ENCODE assay signal across 24 cellular contexts in genomic region chr17:82489851-82490511, GRCh38. TPM values are rescaled to one million over a fixed set of nuclear protein-coding genes. Genes with fewer than 3 reads are reported as not detected.
A peak's percentile ranks its signal among the peaks of the same experiment; 100 is the strongest.
DNase-seq lines count a peak whose midpoint lies in the region; ATAC-seq and TF ChIP-seq lines count a peak whose summit lies in the region.
"Had no signal": no experiment of that assay in that cellular context is flagged by ENCODE, and none has a peak within 500 bp of the region (broad histone marks: within the 10 kb centered on the region; RNA-seq: fewer than 3 reads in every experiment).

No MANE protein-coding gene starts in this region.

- WGBS in right cardiac atrium: 92% methylated on average over 21 of the region's 21 CpGs

- H3K4me3 Mint-ChIP-seq in endothelial cell (ENCODE audit: unreplicated experiment) (peak overlapping the region; percentile 51), MCF 10A (ENCODE audit: unreplicated experiment) (no peak overlapping the region)
- H3K4me3 Mint-ChIP-seq: H9, natural killer cell had no signal

- H3K27ac ChIP-seq in right cardiac atrium (ENCODE audit: low read length): no peak overlapping the region

- peaks cover 21% of the 10 kb centered on the region for H3K36me3 Mint-ChIP-seq in endothelial cell (ENCODE audit: low read depth, unreplicated experiment)
- H3K36me3 Mint-ChIP-seq in MCF 10A (ENCODE audit: insufficient read depth, unreplicated experiment): peaks cover 26% of the 10 kb centered on the region
- H3K36me3 Mint-ChIP-seq: natural killer cell had no signal

- TF ChIP-seq CTCF in endothelial cell (IDR thresholded peaks at IDR 0.05; ENCODE audit: unreplicated experiment) (no peak), MCF 10A (IDR thresholded peaks at IDR 0.05; ENCODE audit: unreplicated experiment) (no peak)

- H3K27ac Mint-ChIP-seq in endothelial cell (ENCODE audit: unreplicated experiment) (peak overlapping the region; percentile 74), MCF 10A (ENCODE audit: low read depth, unreplicated experiment) (no peak overlapping the region)
- H3K27ac Mint-ChIP-seq: natural killer cell had no signal

- H3K27me3 Mint-ChIP-seq in endothelial cell (ENCODE audit: unreplicated experiment) (peaks cover 17% of the 10 kb centered on the region), MCF 10A (ENCODE audit: insufficient read depth, unreplicated experiment) (no peaks in the 10 kb centered on the region)

- DNase-seq in right cardiac atrium (peak in 2 of 3 donors; percentile 27 to 38), cardiac septum (ENCODE audit: low spot score) (no peak), NCI-H2107 treated with DMSO at 0.1 percent for 48 hours (lab: John Stamatoyannopoulos, UW; ENCODE audit: unreplicated experiment) (peak; percentile 98), endothelial cell (ENCODE audit: low spot score) (no peak), MCF 10A (ENCODE audit: unreplicated experiment) (no peak), cortex of kidney (lab: John Stamatoyannopoulos, UW) (no peak)
- DNase-seq: activated CD4-positive, alpha-beta T cell treated with anti-CD3 and anti-CD28 coated beads for 4 hours; activated effector memory CD4-positive, alpha-beta T cell treated with Interleukin-2 at 50 U/mL for 16 hours; erythroblast; H9; Karpas-422; kidney glomerular epithelial cell; mesendoderm; natural killer cell; NCI-H1105; RPMI8226; stimulated activated CD4-positive, alpha-beta T cell treated with anti-CD3 and anti-CD28 coated beads, Interleukin-4, amount 100 ng/mL, for 1 hour; SW 1271 had no signal

- peaks cover 4% of the 10 kb centered on the region for H3K4me1 Mint-ChIP-seq in endothelial cell (ENCODE audit: unreplicated experiment)
- peaks cover 30% of the 10 kb centered on the region for H3K4me1 Mint-ChIP-seq in MCF 10A (ENCODE audit: insufficient read depth, unreplicated experiment)

- H3K9me3 Mint-ChIP-seq in endothelial cell (ENCODE audit: unreplicated experiment): no peaks in the 10 kb centered on the region
- no peaks in the 10 kb centered on the region for H3K9me3 Mint-ChIP-seq in MCF 10A (ENCODE audit: unreplicated experiment)
- H3K9me3 Mint-ChIP-seq: natural killer cell had no signal

- H3K4me1 ChIP-seq in right cardiac atrium (ENCODE audit: control insufficient read depth, insufficient read depth, low read length): no peaks in the 10 kb centered on the region

- no peaks in the 10 kb centered on the region for H3K27me3 ChIP-seq in right cardiac atrium (ENCODE audit: control insufficient read depth, insufficient read depth)
- H3K27me3 ChIP-seq: cardiac muscle cell, dorsolateral prefrontal cortex, gastrocnemius medialis had no signal

- POLR2A ChIA-PET in MCF 10A (lab: Yijun Ruan, JAX): interaction anchor here (0.6 kb wide), 1 partner anchor 29 kb away, joined by 3 read pairs; the partner anchor contains the start of gene FOXK2

- H3K4me3 ChIP-seq in right cardiac atrium (ENCODE audit: low read length): no peak overlapping the region
- H3K4me3 ChIP-seq: cardiac muscle cell, dorsolateral prefrontal cortex, gastrocnemius medialis, psoas muscle, smooth muscle cell had no signal

- intact Hi-C loops in right cardiac atrium (cut with DNase I) (no loop called here), cardiac septum (cut with DNase I) (no loop called here), MCF 10A (cut with micrococcal nuclease) (no loop called here)

- no TSS peak for BruUV-seq in MCF 10A (replicated peaks; lab: Mats Ljungman, UMichigan)

- ATAC-seq in right cardiac atrium: no peak
- ATAC-seq in GM18519 (IDR thresholded peaks at IDR 0.05; ENCODE audit: low FRiP score, unreplicated experiment): no peak
- ATAC-seq: natural killer cell had no signal

- CTCF ChIA-PET in MCF 10A (lab: Yijun Ruan, JAX): interaction anchor here (0.6 to 0.7 kb wide), 2 partner anchors 9 to 13 kb away, joined by 3 to 4 read pairs; no protein-coding TSS in a partner anchor

- no peaks in the 10 kb centered on the region for H3K9me3 ChIP-seq in right cardiac atrium (ENCODE audit: control insufficient read depth, low read length)
- H3K9me3 ChIP-seq: gastrocnemius medialis, psoas muscle had no signal

RNA-seq across cellular contexts. Expression of gene FOXK2, which starts 29.6 kb away (rescaled TPM):
- total RNA-seq in right cardiac atrium (10 to 100 TPM; 35.7 to 69.1 (median 41.6) TPM), cardiac septum (40.2 TPM), endothelial cell (ENCODE audit: unreplicated experiment) (64.3 TPM), MCF 10A (2022) (85.9 and 104 TPM in 2 replicates)
- 19.9 TPM for polyA plus RNA-seq in right cardiac atrium

RNA-seq across cellular contexts. Expression of gene NARF, which starts 31.4 kb away (rescaled TPM):
- 10 to 100 TPM; 67.4 to 99.6 (median 77.1) TPM for total RNA-seq in right cardiac atrium
- polyA plus RNA-seq in right cardiac atrium: 79.1 TPM
- 49.8 TPM for total RNA-seq in cardiac septum
- 88.7 TPM for total RNA-seq in endothelial cell (ENCODE audit: unreplicated experiment)
- total RNA-seq in MCF 10A (2022): 20.6 TPM in 2 replicates

RNA-seq across cellular contexts. Expression of gene CYBC1, which starts 39.4 kb away (rescaled TPM):
- 10 to 100 TPM; 31.0 to 34.7 (median 33.5) TPM for total RNA-seq in right cardiac atrium
- 20.8 TPM for polyA plus RNA-seq in right cardiac atrium
- 37.4 TPM for total RNA-seq in cardiac septum
- 75.7 TPM for total RNA-seq in endothelial cell (ENCODE audit: unreplicated experiment)
- 38.0 and 45.4 TPM in 2 replicates for total RNA-seq in MCF 10A (2022)

Comparison
In these comparisons a context has a peak if more than half of its experiments do, and no peak if none do; other contexts are left out.
1. DNase-seq: peak in right cardiac atrium (2 of 3) and NCI-H2107 treated with DMSO at 0.1 percent for 48 hours (single experiment); none in cardiac septum (single experiment), endothelial cell (single experiment), MCF 10A (single experiment) and cortex of kidney (single experiment).